19 cellular contexts compared by ENCODE assay signal in the genomic region with DNA sequence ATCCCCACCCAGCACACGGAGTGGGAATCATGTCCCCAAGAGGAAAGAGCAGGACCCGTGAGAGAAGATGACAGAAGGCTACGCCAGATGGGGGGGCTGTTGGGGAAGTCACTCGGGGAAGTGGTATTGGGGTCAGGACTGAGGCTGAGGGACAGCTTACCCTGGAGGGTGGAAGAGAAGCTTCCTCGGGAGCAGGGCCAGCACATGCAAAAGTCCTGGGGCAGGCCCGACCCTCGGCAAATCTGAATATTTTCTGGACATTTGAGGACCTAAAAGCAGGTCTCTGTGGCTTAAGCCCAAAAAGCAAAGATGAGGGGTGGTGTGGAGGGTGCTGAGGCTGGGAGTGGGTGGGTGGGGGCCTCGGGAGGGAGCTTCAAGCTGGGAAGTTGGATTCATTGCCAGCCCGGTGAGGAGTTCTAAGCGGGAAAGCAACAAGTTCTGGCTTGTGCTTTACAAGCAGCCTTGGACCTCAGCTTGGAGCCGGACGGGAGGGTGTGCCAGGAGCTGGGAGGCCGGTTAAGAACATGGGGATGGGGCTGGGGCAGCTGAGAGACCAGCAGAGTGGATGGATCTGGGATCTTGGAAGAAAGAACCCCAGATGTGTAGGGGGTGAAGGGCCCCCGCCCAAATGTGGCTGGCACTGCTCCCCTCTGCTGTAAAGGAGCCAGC. TPM values are rescaled to one million over a fixed set of nuclear protein-coding genes. Genes with fewer than 3 reads are reported as not detected.
DNase-seq lines count a peak whose midpoint lies in the region; ATAC-seq and TF ChIP-seq lines count a peak whose summit lies in the region.
"Had no signal": no experiment of that assay in that cellular context is flagged by ENCODE, and none has a peak within 500 bp of the region (broad histone marks: within the 10 kb centered on the region; RNA-seq: fewer than 3 reads in every experiment).

No MANE protein-coding gene starts in this region.

- no peak overlapping the region for H3K4me3 Mint-ChIP-seq in activated CD4-positive, alpha-beta T cell treated with anti-CD3 and anti-CD28 coated beads, Interleukin-2, amount 10 ng/mL, durations not matched to agents 24 days and 14 days
- no peak overlapping the region for H3K4me3 Mint-ChIP-seq in activated T-helper 17 cell treated with anti-CD3 and anti-CD28 coated beads, Interleukin-2, amount 50 U/mL, for 72 hours
- H3K4me3 Mint-ChIP-seq in glutamatergic neuron (ENCODE audit: unreplicated experiment), result no peak overlapping the region
- H3K4me3 Mint-ChIP-seq: CD4-positive, CD25-positive, alpha-beta regulatory T cell had no signal

- H3K4me1 ChIP-seq in DND-41 (ENCODE audit: insufficient read depth, low read length), result no peaks in the 10 kb centered on the region

- no peaks in the 10 kb centered on the region for H3K27me3 ChIP-seq in DND-41 (ENCODE audit: insufficient read depth, low read length, poor library complexity)

- no peaks in the 10 kb centered on the region for H3K27me3 Mint-ChIP-seq in activated CD4-positive, alpha-beta T cell treated with anti-CD3 and anti-CD28 coated beads, Interleukin-2, amount 10 ng/mL, durations not matched to agents 24 days and 14 days
- no peaks in the 10 kb centered on the region for H3K27me3 Mint-ChIP-seq in activated T-helper 17 cell treated with anti-CD3 and anti-CD28 coated beads, Interleukin-2, amount 50 U/mL, for 72 hours
- peaks cover 16% of the 10 kb centered on the region for H3K27me3 Mint-ChIP-seq in glutamatergic neuron (ENCODE audit: unreplicated experiment)
- H3K27me3 Mint-ChIP-seq: CD4-positive, CD25-positive, alpha-beta regulatory T cell had no signal

- H4K20me1 ChIP-seq in DND-41 (ENCODE audit: insufficient read depth, low read length), result peaks cover 96% of the 10 kb centered on the region

- TF ChIP-seq CTCF in DND-41 (IDR thresholded peaks at IDR 0.05; ENCODE audit: borderline replicate concordance, extremely low read depth, low read length, poor library complexity, severe bottlenecking), result no peak
- TF ChIP-seq CTCF in glutamatergic neuron (IDR thresholded peaks at IDR 0.05; ENCODE audit: partially characterized antibody, unreplicated experiment), result no peak

- no peak for DNase-seq in activated CD4-positive, alpha-beta T cell treated with anti-CD3 and anti-CD28 coated beads, Interleukin-2, amount 10 ng/mL, durations not matched to agents 24 days and 14 days
- DNase-seq in activated CD4-positive, alpha-beta T cell treated with anti-CD3 and anti-CD28 coated beads for 48 hours, result no peak
- DNase-seq in DND-41, result no peak
- no peak for DNase-seq in glutamatergic neuron
- DNase-seq in NCI-H82 treated with DMSO at 0.1 percent for 48 hours (lab: John Stamatoyannopoulos, UW; ENCODE audit: unreplicated experiment), result no peak
- DNase-seq: CD4-positive, CD25-positive, alpha-beta regulatory T cell; DMS79 treated with DMSO at 0.1 percent for 48 hours; GDM1; GM23248; NCI-H1092; NCI-H345; NCI-H526 treated with DMSO at 0.1 percent for 48 hours; PC-9; SHP77 had no signal

- H3K4me1 Mint-ChIP-seq in activated CD4-positive, alpha-beta T cell treated with anti-CD3 and anti-CD28 coated beads, Interleukin-2, amount 10 ng/mL, durations not matched to agents 24 days and 14 days, result peaks cover 34% of the 10 kb centered on the region
- H3K4me1 Mint-ChIP-seq in activated T-helper 17 cell treated with anti-CD3 and anti-CD28 coated beads, Interleukin-2, amount 50 U/mL, for 72 hours, result peaks cover 21% of the 10 kb centered on the region
- H3K4me1 Mint-ChIP-seq in glutamatergic neuron (ENCODE audit: low read depth, unreplicated experiment), result peaks cover 19% of the 10 kb centered on the region

- intact Hi-C loops in activated CD4-positive, alpha-beta T cell treated with anti-CD3 and anti-CD28 coated beads, Interleukin-2, amount 10 ng/mL, durations not matched to agents 24 days and 14 days (cut with micrococcal nuclease), result no loop called here

- H3K79me2 ChIP-seq in DND-41 (ENCODE audit: insufficient read depth, low read length), result peaks cover 94% of the 10 kb centered on the region

- no peaks in the 10 kb centered on the region for H3K9me3 Mint-ChIP-seq in activated CD4-positive, alpha-beta T cell treated with anti-CD3 and anti-CD28 coated beads, Interleukin-2, amount 10 ng/mL, durations not matched to agents 24 days and 14 days
- no peaks in the 10 kb centered on the region for H3K9me3 Mint-ChIP-seq in activated T-helper 17 cell treated with anti-CD3 and anti-CD28 coated beads, Interleukin-2, amount 50 U/mL, for 72 hours
- H3K9me3 Mint-ChIP-seq in glutamatergic neuron (ENCODE audit: unreplicated experiment), result peaks cover 4% of the 10 kb centered on the region
- H3K9me3 Mint-ChIP-seq: CD4-positive, CD25-positive, alpha-beta regulatory T cell had no signal

- no peak overlapping the region for H2AFZ ChIP-seq in DND-41 (ENCODE audit: low read depth, low read length)
- H2AFZ ChIP-seq: GM23248, PC-9 had no signal

- ATAC-seq in DND-41 (ENCODE audit: insufficient read depth, low read depth) (no peak), GM19455 (IDR thresholded peaks at IDR 0.05; ENCODE audit: unreplicated experiment) (no peak), HG03354 (IDR thresholded peaks at IDR 0.05; ENCODE audit: poor library complexity, severe bottlenecking, unreplicated experiment) (no peak)
- no peak for ATAC-seq in activated T-helper 17 cell treated with anti-CD3 and anti-CD28 coated beads, Interleukin-2, amount 50 U/mL, for 72 hours (replicated peaks)
- ATAC-seq: K562 had no signal

- peaks cover 94% of the 10 kb centered on the region for H3K36me3 ChIP-seq in DND-41 (ENCODE audit: insufficient read depth, low read length)

- H3K27ac Mint-ChIP-seq in activated CD4-positive, alpha-beta T cell treated with anti-CD3 and anti-CD28 coated beads, Interleukin-2, amount 10 ng/mL, durations not matched to agents 24 days and 14 days, result peak overlapping the region; percentile 75
- H3K27ac Mint-ChIP-seq in activated T-helper 17 cell treated with anti-CD3 and anti-CD28 coated beads, Interleukin-2, amount 50 U/mL, for 72 hours, result peak overlapping the region; percentile 59
- H3K27ac Mint-ChIP-seq in glutamatergic neuron (ENCODE audit: unreplicated experiment), result peak overlapping the region; percentile 56
- H3K27ac Mint-ChIP-seq: CD4-positive, CD25-positive, alpha-beta regulatory T cell had no signal

- no peak overlapping the region for H3K4me3 ChIP-seq in DND-41 (ENCODE audit: low read depth in 1 of 2, low read length in 2 of 2)
- H3K4me3 ChIP-seq: GM23248, K562, PC-9 had no signal

- no peaks in the 10 kb centered on the region for H3K9me3 ChIP-seq in DND-41 (ENCODE audit: insufficient read depth, low read length, severe bottlenecking)

- H3K9ac ChIP-seq in DND-41 (ENCODE audit: low read depth, low read length), result no peak overlapping the region
- H3K9ac ChIP-seq: GM23248 had no signal

- H3K36me3 Mint-ChIP-seq in activated CD4-positive, alpha-beta T cell treated with anti-CD3 and anti-CD28 coated beads, Interleukin-2, amount 10 ng/mL, durations not matched to agents 24 days and 14 days (ENCODE audit: low read depth), result peaks cover 11% of the 10 kb centered on the region
- no peaks in the 10 kb centered on the region for H3K36me3 Mint-ChIP-seq in activated T-helper 17 cell treated with anti-CD3 and anti-CD28 coated beads, Interleukin-2, amount 50 U/mL, for 72 hours (ENCODE audit: low read depth)
- H3K36me3 Mint-ChIP-seq in glutamatergic neuron (ENCODE audit: unreplicated experiment), result no peaks in the 10 kb centered on the region
- H3K36me3 Mint-ChIP-seq: CD4-positive, CD25-positive, alpha-beta regulatory T cell had no signal

- H3K27ac ChIP-seq in DND-41 (ENCODE audit: low read length), result peak overlapping the region; percentile 50; the same call in 1 of the 2 replicates
- H3K27ac ChIP-seq: GM23248, HL-60, PC-9 had no signal

- no peak overlapping the region for H3K4me2 ChIP-seq in DND-41 (ENCODE audit: insufficient read depth, low read length)
- H3K4me2 ChIP-seq: PC-9 had no signal

RNA-seq across cellular contexts. Expression of a gene that starts 34.9 kb away (rescaled TPM):
- 63.8 and 66.1 TPM in 2 replicates for total RNA-seq in activated CD4-positive, alpha-beta T cell treated with anti-CD3 and anti-CD28 coated beads, Interleukin-2, amount 10 ng/mL, durations not matched to agents 24 days and 14 days
- total RNA-seq in activated T-helper 17 cell treated with anti-CD3 and anti-CD28 coated beads, Interleukin-2, amount 50 U/mL, for 72 hours, result 10 to 100 TPM; 23.6 to 51.0 TPM
- total RNA-seq in glutamatergic neuron (ENCODE audit: unreplicated experiment), result 85.7 TPM
